Comparison of ENCODE assay signal across 11 cellular contexts in the genomic region with DNA sequence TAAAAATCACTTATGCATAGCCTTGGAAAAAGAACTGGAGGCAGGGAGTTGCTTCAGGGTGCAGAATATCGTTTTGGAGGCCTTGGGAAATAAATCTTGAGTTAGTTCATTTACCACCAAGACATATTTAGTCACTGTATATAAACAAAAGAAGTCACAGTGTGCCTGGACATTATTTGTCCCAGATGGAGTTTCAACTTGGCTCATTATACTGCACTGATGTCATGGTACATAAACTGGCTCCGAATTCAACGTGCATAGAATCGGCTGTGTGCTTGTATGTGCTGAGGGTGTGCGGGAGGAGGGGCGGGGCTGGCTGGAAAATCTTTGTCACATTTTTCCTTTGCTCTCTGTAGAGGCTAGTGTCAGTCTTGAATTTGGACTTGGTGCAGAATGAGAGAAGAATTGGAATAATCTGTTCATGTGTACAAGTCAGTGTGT.
A peak's percentile ranks its signal among the peaks of the same experiment; 100 is the strongest.
DNase-seq lines count a peak whose midpoint lies in the region; ATAC-seq and TF ChIP-seq lines count a peak whose summit lies in the region.
"Had no signal": no experiment of that assay in that cellular context is flagged by ENCODE, and none has a peak within 500 bp of the region (broad histone marks: within the 10 kb centered on the region; RNA-seq: fewer than 3 reads in every experiment).

No MANE protein-coding gene starts in this region.

- CTCF ChIA-PET in activated CD4-positive, alpha-beta memory T cell treated with anti-CD3 and anti-CD28 coated beads for 36 hours (lab: Charles Lee), result interaction anchor here (0.7 to 1.4 kb wide), 3 partner anchors 17 to 207 kb away, joined by 3 read pairs; no protein-coding TSS in a partner anchor
- CTCF ChIA-PET in activated CD4-positive, alpha-beta memory T cell treated with anti-CD3 and anti-CD28 coated beads, Interleukin-2, amount 10 ng/mL, durations not matched to agents 7 days and 5 days (lab: Charles Lee), result no interaction called here

- peak; percentile 41 for DNase-seq in activated CD4-positive, alpha-beta memory T cell treated with anti-CD3 and anti-CD28 coated beads for 36 hours
- DNase-seq in activated CD4-positive, alpha-beta memory T cell treated with anti-CD3 and anti-CD28 coated beads, Interleukin-2, amount 10 ng/mL, durations not matched to agents 7 days and 5 days, result no peak
- DNase-seq in esophagus squamous epithelium (lab: John Stamatoyannopoulos, UW) (no peak), vagina (ENCODE audit: extremely low spot score in 2 of 2) (no peak), HT-29 (ENCODE audit: low spot score) (no peak)
- DNase-seq: activated CD8-positive, alpha-beta memory T cell treated with anti-CD3 and anti-CD28 coated beads, Interleukin-2, amount 50 U/mL, for 4 hours; glutamatergic neuron had no signal

- H3K4me1 Mint-ChIP-seq in activated CD4-positive, alpha-beta memory T cell treated with anti-CD3 and anti-CD28 coated beads for 36 hours (ENCODE audit: low read depth), result peaks cover 29% of the 10 kb centered on the region
- H3K4me1 Mint-ChIP-seq in activated CD4-positive, alpha-beta memory T cell treated with anti-CD3 and anti-CD28 coated beads, Interleukin-2, amount 10 ng/mL, durations not matched to agents 7 days and 5 days, result peaks cover 40% of the 10 kb centered on the region
- H3K4me1 Mint-ChIP-seq: B cell had no signal

- no peak overlapping the region for H3K27ac Mint-ChIP-seq in activated CD4-positive, alpha-beta memory T cell treated with anti-CD3 and anti-CD28 coated beads for 36 hours
- no peak overlapping the region for H3K27ac Mint-ChIP-seq in activated CD4-positive, alpha-beta memory T cell treated with anti-CD3 and anti-CD28 coated beads, Interleukin-2, amount 10 ng/mL, durations not matched to agents 7 days and 5 days
- H3K27ac Mint-ChIP-seq: B cell had no signal

- H3K4me3 ChIP-seq in esophagus squamous epithelium, result no peak overlapping the region
- H3K4me3 ChIP-seq in muscle layer of colon (ENCODE audit: low read depth in 1 of 2, low read length in 2 of 2), result peak overlapping the region in 1 of 2 donors; percentile 2
- H3K4me3 ChIP-seq in vagina, result no peak overlapping the region

- no peak overlapping the region for H3K9ac ChIP-seq in muscle layer of colon (ENCODE audit: low read length)

- ATAC-seq in HG02884 (IDR thresholded peaks at IDR 0.05; ENCODE audit: unreplicated experiment) (no peak), HG02571 (IDR thresholded peaks at IDR 0.05; ENCODE audit: unreplicated experiment) (no peak)

- H3K9me3 ChIP-seq in esophagus squamous epithelium (no peaks in the 10 kb centered on the region), muscle layer of colon (ENCODE audit: low read length) (no peaks in the 10 kb centered on the region), vagina (no peaks in the 10 kb centered on the region)

- intact Hi-C loops in activated CD4-positive, alpha-beta memory T cell treated with anti-CD3 and anti-CD28 coated beads for 36 hours (cut with micrococcal nuclease), result no loop called here
- intact Hi-C loops in esophagus squamous epithelium (cut with DNase I), result no loop called here
- intact Hi-C loops in vagina (cut with DNase I), result loop anchor here (10.0 kb wide), 1 partner anchor 139 kb away; no protein-coding TSS in a partner anchor

- no peaks in the 10 kb centered on the region for H3K27me3 Mint-ChIP-seq in activated CD4-positive, alpha-beta memory T cell treated with anti-CD3 and anti-CD28 coated beads for 36 hours
- H3K27me3 Mint-ChIP-seq in activated CD4-positive, alpha-beta memory T cell treated with anti-CD3 and anti-CD28 coated beads, Interleukin-2, amount 10 ng/mL, durations not matched to agents 7 days and 5 days, result no peaks in the 10 kb centered on the region

- TF ChIP-seq CTCF in esophagus squamous epithelium (IDR thresholded peaks at IDR 0.05), result no peak
- TF ChIP-seq CTCF in vagina (IDR thresholded peaks at IDR 0.05), result no peak

- POLR2A ChIA-PET in activated CD4-positive, alpha-beta memory T cell treated with anti-CD3 and anti-CD28 coated beads for 36 hours (lab: Charles Lee), result no interaction called here
- POLR2A ChIA-PET in activated CD4-positive, alpha-beta memory T cell treated with anti-CD3 and anti-CD28 coated beads, Interleukin-2, amount 10 ng/mL, durations not matched to agents 7 days and 5 days (lab: Charles Lee), result no interaction called here

- H3K9me3 Mint-ChIP-seq in activated CD4-positive, alpha-beta memory T cell treated with anti-CD3 and anti-CD28 coated beads for 36 hours, result no peaks in the 10 kb centered on the region
- peaks cover 7% of the 10 kb centered on the region for H3K9me3 Mint-ChIP-seq in activated CD4-positive, alpha-beta memory T cell treated with anti-CD3 and anti-CD28 coated beads, Interleukin-2, amount 10 ng/mL, durations not matched to agents 7 days and 5 days

- H3K27ac ChIP-seq in esophagus squamous epithelium (peak overlapping the region in 3 of 4 donors; percentile 54 to 76 (median 72)), muscle layer of colon (ENCODE audit: low read depth, low read length) (peak overlapping the region; percentile 62), vagina (peak overlapping the region; percentile 60)

- H3K4me3 Mint-ChIP-seq in activated CD4-positive, alpha-beta memory T cell treated with anti-CD3 and anti-CD28 coated beads for 36 hours, result no peak overlapping the region
- no peak overlapping the region for H3K4me3 Mint-ChIP-seq in activated CD4-positive, alpha-beta memory T cell treated with anti-CD3 and anti-CD28 coated beads, Interleukin-2, amount 10 ng/mL, durations not matched to agents 7 days and 5 days
- H3K4me3 Mint-ChIP-seq: B cell had no signal

- 34 to 59% methylated on average over 6 of the region's 6 CpGs for WGBS in esophagus squamous epithelium, 2 donors

- H3K4me1 ChIP-seq in esophagus squamous epithelium (peaks cover 3 to 59% (median 39%) of the 10 kb centered on the region in 3 donors), muscle layer of colon (ENCODE audit: insufficient read depth, low read length) (peaks cover 55% of the 10 kb centered on the region), vagina (peaks cover 63% of the 10 kb centered on the region)

- H3K27me3 ChIP-seq in esophagus squamous epithelium, result no peaks in the 10 kb centered on the region
- no peaks in the 10 kb centered on the region for H3K27me3 ChIP-seq in muscle layer of colon (ENCODE audit: control insufficient read depth in 1 of 2, insufficient read depth in 2 of 2, low read length in 2 of 2)
- H3K27me3 ChIP-seq in vagina, result no peaks in the 10 kb centered on the region

- H3K36me3 Mint-ChIP-seq in activated CD4-positive, alpha-beta memory T cell treated with anti-CD3 and anti-CD28 coated beads for 36 hours, result peaks cover 6% of the 10 kb centered on the region
- H3K36me3 Mint-ChIP-seq in activated CD4-positive, alpha-beta memory T cell treated with anti-CD3 and anti-CD28 coated beads, Interleukin-2, amount 10 ng/mL, durations not matched to agents 7 days and 5 days (ENCODE audit: low read depth), result peaks cover 34% of the 10 kb centered on the region

- TF ChIP-seq POLR2A in esophagus squamous epithelium (IDR thresholded peaks at IDR 0.05) (no peak), vagina (IDR thresholded peaks at IDR 0.05) (no peak)

- H3K36me3 ChIP-seq in esophagus squamous epithelium (no peaks in the 10 kb centered on the region), muscle layer of colon (ENCODE audit: insufficient read depth, low read length) (no peaks in the 10 kb centered on the region), vagina (no peaks in the 10 kb centered on the region)
